In genomic region chr2:64865073-64865830, GRCh38 we compare ENCODE assay signal across 8 cellular contexts.
DNase-seq lines count a peak whose midpoint lies in the region; ATAC-seq and TF ChIP-seq lines count a peak whose summit lies in the region.

No MANE protein-coding gene starts in this region.

- CTCF ChIA-PET in CD8-positive, alpha-beta T cell (lab: Charles Lee): interaction anchor here (1.3 to 3.1 kb wide), 4 partner anchors 219 to 534 kb away, joined by 5 to 19 read pairs (median 16); partner anchors contain the start of gene AFTPH

- no peaks in the 10 kb centered on the region for H3K27me3 ChIP-seq in CD8-positive, alpha-beta T cell (ENCODE audit: insufficient read depth, low read length)
- H3K27me3 ChIP-seq in HUES48 (ENCODE audit: control insufficient read depth, insufficient read depth, low read length): peaks cover 63% of the 10 kb centered on the region
- H3K27me3 ChIP-seq in osteoblast (ENCODE audit: insufficient read depth, low read length): no peaks in the 10 kb centered on the region
- H3K27me3 ChIP-seq in thoracic aorta (replicated peaks; ENCODE audit: insufficient read depth): no peaks in the 10 kb centered on the region

- peaks cover 13% of the 10 kb centered on the region for H3K4me1 ChIP-seq in CD8-positive, alpha-beta T cell (ENCODE audit: insufficient read depth, low read length)
- peaks cover 16% of the 10 kb centered on the region; the same call in 1 of the 2 replicates for H3K4me1 ChIP-seq in HUES48 (ENCODE audit: control insufficient read depth, insufficient read depth, low read length)
- H3K4me1 ChIP-seq in osteoblast (ENCODE audit: insufficient read depth, low read length): peaks cover 28% of the 10 kb centered on the region
- peaks cover 0 to 12% of the 10 kb centered on the region in 2 donors for H3K4me1 ChIP-seq in thoracic aorta (ENCODE audit: control insufficient read depth in 1 of 2, low read depth in 2 of 2)

- peak; percentile 91 for ATAC-seq in CD8-positive, alpha-beta T cell
- ATAC-seq in GM19438 (IDR thresholded peaks at IDR 0.05; ENCODE audit: low read depth, unreplicated experiment) (peak; percentile 65), SK-N-SH treated with all-trans-retinoic acid at 6 μM for 48 hours (peak; percentile 91), thoracic aorta (ENCODE audit: insufficient number of reproducible peaks, low FRiP score, low read depth) (peak; percentile 69)

- peak overlapping the region; percentile 90 for H3K4me2 ChIP-seq in osteoblast (ENCODE audit: insufficient read depth, low read length)

- peak overlapping the region; percentile 76 for H3K4me3 ChIP-seq in CD8-positive, alpha-beta T cell (ENCODE audit: low read depth, low read length)
- H3K4me3 ChIP-seq in HUES48 (ENCODE audit: low read depth, low read length) (peak overlapping the region; percentile 85), osteoblast (ENCODE audit: insufficient read depth, low read length) (peak overlapping the region; percentile 72), thoracic aorta (peak overlapping the region; percentile 76)

- H3K36me3 ChIP-seq in CD8-positive, alpha-beta T cell (ENCODE audit: insufficient read depth, low read length): no peaks in the 10 kb centered on the region
- H3K36me3 ChIP-seq in HUES48 (ENCODE audit: control insufficient read depth, insufficient read depth, low read length): no peaks in the 10 kb centered on the region
- H3K36me3 ChIP-seq in osteoblast (ENCODE audit: insufficient read depth, low read length): no peaks in the 10 kb centered on the region
- H3K36me3 ChIP-seq in thoracic aorta: no peaks in the 10 kb centered on the region

- intact Hi-C loops in CD8-positive, alpha-beta T cell (cut with DNase I, micrococcal nuclease): loop anchor here (1.0 to 5.0 kb wide), 9 partner anchors 98 to 818 kb away; no protein-coding TSS in a partner anchor
- intact Hi-C loops in head of caudate nucleus (cut with DNase I): loop anchor here (2.0 to 10.0 kb wide), 4 partner anchors 98 to 540 kb away; no protein-coding TSS in a partner anchor

- H3K27ac ChIP-seq in CD8-positive, alpha-beta T cell (ENCODE audit: low read depth, low read length): no peak overlapping the region
- H3K27ac ChIP-seq in HUES48 (ENCODE audit: low read depth, low read length): peak overlapping the region; percentile 35
- H3K27ac ChIP-seq in osteoblast (ENCODE audit: low read depth, low read length): peak overlapping the region; percentile 75
- peak overlapping the region; percentile 67 to 70 for H3K27ac ChIP-seq in thoracic aorta

- H3K9ac ChIP-seq in HUES48 (ENCODE audit: low read depth, low read length): no peak overlapping the region; the same call in 1 of the 2 replicates

- H3K4me3 Mint-ChIP-seq in CD8-positive, alpha-beta T cell: peak overlapping the region; percentile 81
- peak overlapping the region; percentile 82 for H3K4me3 Mint-ChIP-seq in activated naive CD8-positive, alpha-beta T cell

- DNase-seq in CD8-positive, alpha-beta T cell: peak; percentile 39 to 84 (median 55)
- peak; percentile 42 to 87 (median 72) for DNase-seq in head of caudate nucleus
- DNase-seq in osteoblast (ENCODE audit: insufficient read length, low spot score, missing footprints): peak; percentile 97
- DNase-seq in thoracic aorta (ENCODE audit: low spot score): no peak

- no peaks in the 10 kb centered on the region for H4K20me1 ChIP-seq in osteoblast (ENCODE audit: insufficient read depth, low read length)

- POLR2A ChIA-PET in CD8-positive, alpha-beta T cell (lab: Charles Lee): interaction anchor here (0.7 kb wide), 1 partner anchor 234 kb away, joined by 3 read pairs; no protein-coding TSS in a partner anchor

- no peak overlapping the region for H3K27ac Mint-ChIP-seq in CD8-positive, alpha-beta T cell
- H3K27ac Mint-ChIP-seq in activated naive CD8-positive, alpha-beta T cell: no peak overlapping the region

- peak overlapping the region; percentile 80 for H2AFZ ChIP-seq in osteoblast (ENCODE audit: low read length)

- H3K9me3 ChIP-seq in CD8-positive, alpha-beta T cell (ENCODE audit: low read length): no peaks in the 10 kb centered on the region
- H3K9me3 ChIP-seq in HUES48 (ENCODE audit: control insufficient read depth, insufficient read depth, low read length) (no peaks in the 10 kb centered on the region), osteoblast (ENCODE audit: low read depth, low read length) (no peaks in the 10 kb centered on the region), thoracic aorta (no peaks in the 10 kb centered on the region)

- peaks cover 4% of the 10 kb centered on the region for H3K27me3 Mint-ChIP-seq in CD8-positive, alpha-beta T cell (ENCODE audit: low read depth)
- peaks cover 5% of the 10 kb centered on the region for H3K27me3 Mint-ChIP-seq in activated naive CD8-positive, alpha-beta T cell

- TF ChIP-seq CTCF in CD8-positive, alpha-beta T cell (IDR thresholded peaks at IDR 0.05): peak; percentile 80
- TF ChIP-seq CTCF in osteoblast (IDR thresholded peaks at IDR 0.05; ENCODE audit: extremely low read depth, low read depth, low read length) (peak; percentile 44), thoracic aorta (IDR thresholded peaks at IDR 0.05) (peak; percentile 68)

- no peaks in the 10 kb centered on the region for H3K9me3 Mint-ChIP-seq in CD8-positive, alpha-beta T cell
- no peaks in the 10 kb centered on the region for H3K9me3 Mint-ChIP-seq in activated naive CD8-positive, alpha-beta T cell (ENCODE audit: low read depth)

- H3K36me3 Mint-ChIP-seq in CD8-positive, alpha-beta T cell: no peaks in the 10 kb centered on the region
- H3K36me3 Mint-ChIP-seq in activated naive CD8-positive, alpha-beta T cell: no peaks in the 10 kb centered on the region

- no peaks in the 10 kb centered on the region for H3K4me1 Mint-ChIP-seq in CD8-positive, alpha-beta T cell (ENCODE audit: low read depth)
- H3K4me1 Mint-ChIP-seq in activated naive CD8-positive, alpha-beta T cell (ENCODE audit: low read depth): peaks cover 1% of the 10 kb centered on the region

- H3K79me2 ChIP-seq in osteoblast (ENCODE audit: insufficient read depth, low read length): no peaks in the 10 kb centered on the region

TF ChIP-seq in SK-N-SH treated with all-trans-retinoic acid at 6 μM for 48 hours, 23 proteins besides CTCF, POLR2A, EP300 and RAD21 (continues in another document):
- TF ChIP-seq TOX (CRISPR knock-in tag; IDR thresholded peaks at IDR 0.05; ENCODE audit: borderline replicate concordance) (no peak), ZFP30 (CRISPR knock-in tag; IDR thresholded peaks at IDR 0.05) (no peak), SNAI2 (CRISPR knock-in tag; IDR thresholded peaks at IDR 0.05) (no peak), ISL1 (CRISPR knock-in tag; IDR thresholded peaks at IDR 0.05) (no peak), TSHZ2 (CRISPR knock-in tag; IDR thresholded peaks at IDR 0.05) (no peak), POU6F1 (CRISPR knock-in tag; IDR thresholded peaks at IDR 0.05; ENCODE audit: borderline replicate concordance, low read depth) (no peak), ZNF70 (CRISPR knock-in tag; IDR thresholded peaks at IDR 0.05) (0 out of 2 replicates have a peak, but pooled peaks have one; percentile 9), PATZ1 (CRISPR knock-in tag; IDR thresholded peaks at IDR 0.05; ENCODE audit: borderline replicate concordance) (peak; percentile 20; the same call in 1 of the 2 replicates)
